ENCODE assay signal across 1 cellular context in genomic region chr1:201399352-201400126, GRCh38.
TF ChIP-seq lines count a peak whose summit lies in the region.

No MANE protein-coding gene starts in this region.

TF ChIP-seq in endothelial cell of umbilical vein, 7 proteins besides CTCF, POLR2A, EP300 and RAD21 (continued from another document):
- TF ChIP-seq EZH2 (IDR thresholded peaks at IDR 0.05; ENCODE audit: borderline replicate concordance, low read depth, low read length, severe bottlenecking) = peak; percentile 100
